In the genomic region with DNA sequence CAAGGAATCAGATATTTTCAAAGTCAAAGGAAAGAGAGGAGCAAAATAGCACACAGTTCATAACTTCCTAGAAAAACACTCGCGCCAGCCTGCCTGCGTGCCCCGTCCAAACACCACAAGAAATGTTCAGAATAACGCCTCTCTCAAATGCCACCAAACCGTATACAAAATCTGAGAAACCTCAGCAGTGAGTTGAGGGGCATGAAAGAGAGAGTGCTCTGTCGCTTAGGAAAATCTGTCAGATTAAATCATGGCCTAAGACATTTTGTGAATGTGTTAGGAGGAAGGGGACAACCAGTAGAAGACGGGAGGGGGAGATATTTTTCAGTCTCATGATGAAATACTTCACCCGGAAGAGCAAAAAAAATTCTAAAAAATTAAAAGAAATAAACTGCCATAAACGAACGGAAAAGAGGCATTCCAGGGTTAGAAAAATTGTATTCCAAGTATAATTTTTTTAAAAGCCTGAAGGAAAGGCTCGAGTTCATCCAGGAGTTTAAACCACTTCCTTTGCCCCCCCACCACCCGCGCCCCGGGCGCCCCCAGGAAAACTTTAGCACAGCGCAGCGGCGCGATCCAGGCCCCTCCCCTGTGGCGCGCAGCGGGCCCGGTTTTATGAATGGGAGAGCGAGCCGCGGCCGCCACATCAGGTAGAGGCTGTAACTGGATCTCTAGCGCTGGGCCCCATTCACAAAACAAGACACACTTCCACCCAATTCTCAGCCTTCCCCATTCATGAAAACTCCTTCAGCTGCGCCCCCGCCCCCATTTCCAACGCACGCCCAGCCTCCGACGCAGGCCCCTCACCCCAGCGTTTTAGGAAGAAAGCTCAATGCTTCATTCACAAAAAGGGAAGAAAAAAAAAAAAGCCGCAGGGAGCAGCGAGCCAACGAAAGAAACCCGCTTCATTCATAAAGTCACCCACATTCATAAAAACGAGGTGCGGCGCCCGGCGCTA, we compare ENCODE assay signal across 8 cellular contexts. TPM values are rescaled to one million over a fixed set of nuclear protein-coding genes. Genes with fewer than 3 reads are reported as not detected.
A peak's percentile ranks its signal among the peaks of the same experiment; 100 is the strongest.
DNase-seq lines count a peak whose midpoint lies in the region; ATAC-seq and TF ChIP-seq lines count a peak whose summit lies in the region.

No MANE protein-coding gene starts in this region.

- H3K27ac ChIP-seq in lung (ENCODE audit: low read depth in 1 of 2, low read length in 1 of 2) = peak overlapping the region in 1 of 2 donors; percentile 24

- no peaks in the 10 kb centered on the region for H3K9me3 ChIP-seq in endocrine pancreas (ENCODE audit: control insufficient read depth, low read length)
- H3K9me3 ChIP-seq in lung (ENCODE audit: control insufficient read depth in 2 of 2, insufficient read depth in 1 of 2, low read length in 1 of 2) = no peaks in the 10 kb centered on the region

- peak overlapping the region; percentile 54 for H3K9ac ChIP-seq in endocrine pancreas (ENCODE audit: control insufficient read depth, insufficient read depth, low read length)

- H3K4me3 Mint-ChIP-seq in stimulated activated effector memory CD8-positive, alpha-beta T cell treated with anti-CD3 and anti-CD28 coated beads, Interleukin-12 subunit alpha, Interleukin-12 subunit beta, amount 100 ng/mL, for 72 hours = peak overlapping the region; percentile 82

- ATAC-seq in HG03108 (IDR thresholded peaks at IDR 0.05; ENCODE audit: unreplicated experiment) (peak; percentile 28), lung (ENCODE audit: insufficient read depth, low FRiP score) (no peak), HG02884 (IDR thresholded peaks at IDR 0.05; ENCODE audit: unreplicated experiment) (no peak)
- ATAC-seq in stimulated activated effector memory CD8-positive, alpha-beta T cell treated with anti-CD3 and anti-CD28 coated beads, Interleukin-12 subunit alpha, Interleukin-12 subunit beta, amount 100 ng/mL, for 72 hours = no peak

- H3K4me1 ChIP-seq in endocrine pancreas (ENCODE audit: control insufficient read depth, insufficient read depth, low read length) = peaks cover 5% of the 10 kb centered on the region
- H3K4me1 ChIP-seq in lung (ENCODE audit: control insufficient read depth in 2 of 2, insufficient read depth in 2 of 2, low read length in 2 of 2) = peaks cover 0 to 7% of the 10 kb centered on the region in 2 donors

- no peaks in the 10 kb centered on the region for H3K27me3 ChIP-seq in endocrine pancreas (ENCODE audit: control insufficient read depth, insufficient read depth, low read length)
- H3K27me3 ChIP-seq in lung (ENCODE audit: control insufficient read depth, insufficient read depth) = no peaks in the 10 kb centered on the region

- H3K36me3 Mint-ChIP-seq in stimulated activated effector memory CD8-positive, alpha-beta T cell treated with anti-CD3 and anti-CD28 coated beads, Interleukin-12 subunit alpha, Interleukin-12 subunit beta, amount 100 ng/mL, for 72 hours = peaks cover 28% of the 10 kb centered on the region

- H3K36me3 ChIP-seq in endocrine pancreas (ENCODE audit: control insufficient read depth, insufficient read depth, low read length) (no peaks in the 10 kb centered on the region), lung (ENCODE audit: control insufficient read depth in 2 of 2, insufficient read depth in 2 of 2, low read length in 2 of 2) (no peaks in the 10 kb centered on the region)

- 1 to 3% methylated on average over 45 of the region's 45 CpGs for WGBS in lung, 2 donors

- peak; percentile 88 for DNase-seq in DMS 273 treated with DMSO at 0.1 percent for 48 hours (lab: John Stamatoyannopoulos, UW)
- peak; percentile 74 for DNase-seq in NCI-H526 treated with DMSO at 0.1 percent for 48 hours (lab: John Stamatoyannopoulos, UW)
- peak; percentile 43 to 53 for DNase-seq in activated CD4-positive, alpha-beta T cell treated with anti-CD3 and anti-CD28 coated beads, Interleukin-2, amount 50 U/mL, for 48 hours
- DNase-seq in lung (ENCODE audit: low spot score) = peak; percentile 58
- peak; percentile 9 to 57 for DNase-seq in stimulated activated effector memory CD8-positive, alpha-beta T cell treated with anti-CD3 and anti-CD28 coated beads, Interleukin-12 subunit alpha, Interleukin-12 subunit beta, amount 100 ng/mL, for 72 hours (ENCODE audit: low spot score in 2 of 2)

- H3K4me1 Mint-ChIP-seq in stimulated activated effector memory CD8-positive, alpha-beta T cell treated with anti-CD3 and anti-CD28 coated beads, Interleukin-12 subunit alpha, Interleukin-12 subunit beta, amount 100 ng/mL, for 72 hours = peaks cover 49% of the 10 kb centered on the region

- no peak for TF ChIP-seq CTCF in lung (IDR thresholded peaks at IDR 0.05; ENCODE audit: control extremely low read depth, extremely low read depth)

- no peak overlapping the region for H3K27ac Mint-ChIP-seq in stimulated activated effector memory CD8-positive, alpha-beta T cell treated with anti-CD3 and anti-CD28 coated beads, Interleukin-12 subunit alpha, Interleukin-12 subunit beta, amount 100 ng/mL, for 72 hours

- peak overlapping the region; percentile 69 for H3K4me3 ChIP-seq in endocrine pancreas (ENCODE audit: control insufficient read depth, insufficient read depth, low read length)
- peak overlapping the region; percentile 85 for H3K4me3 ChIP-seq in lung

- no peaks in the 10 kb centered on the region for H3K9me3 Mint-ChIP-seq in stimulated activated effector memory CD8-positive, alpha-beta T cell treated with anti-CD3 and anti-CD28 coated beads, Interleukin-12 subunit alpha, Interleukin-12 subunit beta, amount 100 ng/mL, for 72 hours

RNA-seq across cellular contexts. Expression of gene ETV5, which starts 1.5 kb away (rescaled TPM):
- total RNA-seq in lung = 10 to 100 TPM; 32.5 to 53.9 TPM
- polyA plus RNA-seq in lung = 10 to 100 TPM; 12.5 to 13.5 TPM

Comparison
In these comparisons a context has a peak if more than half of its experiments do, and no peak if none do; other contexts are left out.
1. DNase-seq: peak in every context shown above with its lines; median percentile 88 in DMS 273 treated with DMSO at 0.1 percent for 48 hours; 74 in NCI-H526 treated with DMSO at 0.1 percent for 48 hours; 58 in lung; 48 in activated CD4-positive, alpha-beta T cell treated with anti-CD3 and anti-CD28 coated beads, Interleukin-2, amount 50 U/mL, for 48 hours; 33 in stimulated activated effector memory CD8-positive, alpha-beta T cell treated with anti-CD3 and anti-CD28 coated beads, Interleukin-12 subunit alpha, Interleukin-12 subunit beta, amount 100 ng/mL, for 72 hours.